1 cellular context compared by ENCODE assay signal in genomic region chr1:244652699-244653438, GRCh38.
A peak's percentile ranks its signal among the peaks of the same experiment; 100 is the strongest.
TF ChIP-seq lines count a peak whose summit lies in the region.

DESI2 (plus strand) TSS chr1:244653126; CDS start chr1:244653314, 188 bp downstream.

TF ChIP-seq in K562, 482 proteins besides CTCF, POLR2A, EP300 and RAD21 (continued from another document and continues in another):
- TF ChIP-seq LARP7 (IDR thresholded peaks at IDR 0.05) (no peak; the same call in 1 of the 2 replicates), SMAD3 (CRISPR knock-in tag; conservative IDR thresholded peaks at IDR 0.05) (no peak), CBFA2T3 (IDR thresholded peaks at IDR 0.05) (no peak), REST (CRISPR knock-in tag; IDR thresholded peaks at IDR 0.05; ENCODE audit: low read depth) (peak; percentile 85), ZNF431 (CRISPR knock-in tag; IDR thresholded peaks at IDR 0.05) (0 out of 2 replicates have a peak, but pooled peaks have one; percentile 32), HNRNPUL1 (IDR thresholded peaks at IDR 0.05; ENCODE audit: low read length) (no peak), ZBTB9 (CRISPR knock-in tag; IDR thresholded peaks at IDR 0.05) (peak; percentile 85; the same call in 1 of the 2 replicates), TOE1 (IDR thresholded peaks at IDR 0.05; ENCODE audit: borderline replicate concordance) (no peak), TOE1 (CRISPR knock-in tag; IDR thresholded peaks at IDR 0.05; ENCODE audit: borderline replicate concordance, low read depth) (no peak), ZBTB11 (CRISPR knock-in tag; IDR thresholded peaks at IDR 0.05) (peak in 2 of 3 experiments; percentile 49 to 93; a peak in 2 of 6 replicates), CHD1 (IDR thresholded peaks at IDR 0.05; ENCODE audit: low read length) (no peak), GABPA (tag; conservative IDR thresholded peaks at IDR 0.05; ENCODE audit: low read depth) (peak; percentile 77), ZNF274 (IDR thresholded peaks at IDR 0.05; ENCODE audit: borderline replicate concordance, low read depth, low read length) (no peak), ZKSCAN1 (IDR thresholded peaks at IDR 0.05; ENCODE audit: low read depth, low read length) (no peak), ZNF146 (CRISPR knock-in tag; IDR thresholded peaks at IDR 0.05; ENCODE audit: unreplicated experiment) (no peak), ELF4 (CRISPR knock-in tag; IDR thresholded peaks at IDR 0.05) (no peak), NBN (IDR thresholded peaks at IDR 0.05; ENCODE audit: low read depth) (no peak), CHD2 (IDR thresholded peaks at IDR 0.05; ENCODE audit: low read depth, low read length) (no peak; the same call in 1 of the 2 replicates), RFX5 (IDR thresholded peaks at IDR 0.05; ENCODE audit: low read depth, low read length) (no peak), TCFL5 (CRISPR knock-in tag; conservative IDR thresholded peaks at IDR 0.05) (no peak), ZNF217 (CRISPR knock-in tag; IDR thresholded peaks at IDR 0.05) (no peak), SMARCE1 (IDR thresholded peaks at IDR 0.05) (no peak), FOXA1 (IDR thresholded peaks at IDR 0.05; ENCODE audit: borderline replicate concordance) (no peak), EHMT2 (IDR thresholded peaks at IDR 0.05) (no peak), DPF2 (IDR thresholded peaks at IDR 0.05) (no peak; the same call in 1 of the 2 replicates), ZNF609 (CRISPR knock-in tag; IDR thresholded peaks at IDR 0.05; ENCODE audit: borderline replicate concordance) (no peak), ERF (CRISPR knock-in tag; IDR thresholded peaks at IDR 0.05) (peak; percentile 95), ARNT (IDR thresholded peaks at IDR 0.05) (no peak), ZSCAN32 (CRISPR knock-in tag; IDR thresholded peaks at IDR 0.05) (no peak), ZFP1 (CRISPR knock-in tag; IDR thresholded peaks at IDR 0.05) (no peak), CREB3L1 (IDR thresholded peaks at IDR 0.05; ENCODE audit: borderline replicate concordance, low read depth) (peak; percentile 91), BCL6 (CRISPR knock-in tag; IDR thresholded peaks at IDR 0.05) (no peak), ZNF586 (CRISPR knock-in tag; conservative IDR thresholded peaks at IDR 0.05) (no peak), ZNF583 (CRISPR knock-in tag; IDR thresholded peaks at IDR 0.05) (0 out of 2 replicates have a peak, but pooled peaks have one; percentile 56), SMC3 (conservative IDR thresholded peaks at IDR 0.05; ENCODE audit: insufficient read depth, low read depth, low read length) (0 out of 2 replicates have a peak, but pooled peaks have one; percentile 3), TRIM25 (IDR thresholded peaks at IDR 0.05; ENCODE audit: borderline replicate concordance) (no peak), MYBL2 (IDR thresholded peaks at IDR 0.05; ENCODE audit: low read depth) (no peak), MYBL2 (CRISPR knock-in tag; IDR thresholded peaks at IDR 0.05; ENCODE audit: borderline replicate concordance) (no peak), EGR1 (conservative IDR thresholded peaks at IDR 0.05) (peak; percentile 52)
